In genomic region chr22:43749473-43749872, GRCh38 we compare ENCODE assay signal across 28 cellular contexts.
"Had no signal": no experiment of that assay in that cellular context is flagged by ENCODE, and none has a peak within 500 bp of the region (broad histone marks: within the 10 kb centered on the region; RNA-seq: fewer than 3 reads in every experiment).

No MANE protein-coding gene starts in this region.

- DNase-seq: activated CD4-positive, alpha-beta memory T cell treated with anti-CD3 and anti-CD28 coated beads, Interleukin-2, amount 10 ng/mL, durations not matched to agents 7 days and 5 days; activated CD4-positive, alpha-beta T cell treated with anti-CD3 and anti-CD28 coated beads for 1 hour; activated CD4-positive, alpha-beta T cell treated with anti-CD3 and anti-CD28 coated beads for 4 hours; activated CD4-positive, alpha-beta T cell treated with anti-CD3 and anti-CD28 coated beads, Interleukin-2, amount 10 ng/mL, durations not matched to agents 7 days and 5 days; activated CD4-positive, alpha-beta T cell treated with anti-CD3 and anti-CD28 coated beads, Interleukin-2, amount 50 U/mL, for 4 hours; activated effector memory CD4-positive, alpha-beta T cell treated with anti-CD3 and anti-CD28 coated beads, Interleukin-2, amount 50 U/mL, for 16 hours; activated naive CD4-positive, alpha-beta T cell; activated naive CD4-positive, alpha-beta T cell treated with anti-CD3 and anti-CD28 coated beads, Interleukin-2, amount 10 ng/mL, durations not matched to agents 7 days and 5 days; activated naive CD8-positive, alpha-beta T cell treated with anti-CD3 and anti-CD28 coated beads, Interleukin-2, amount 10 ng/mL, durations not matched to agents 7 days and 5 days; activated T-cell treated with anti-CD3 and anti-CD28 coated beads, Interleukin-2, amount 50 U/mL, for 1 hour; activated T-cell treated with anti-CD3 and anti-CD28 coated beads, Interleukin-2, amount 50 U/mL, for 48 hours; central memory CD4-positive, alpha-beta T cell; cerebellar nuclear complex; colonic mucosa; effector CD8-positive, alpha-beta T cell; foreskin keratinocyte; heart right ventricle; T-helper 2 cell had no signal

- H3K9me3 Mint-ChIP-seq: activated CD4-positive, alpha-beta memory T cell treated with anti-CD3 and anti-CD28 coated beads, Interleukin-2, amount 10 ng/mL, durations not matched to agents 7 days and 5 days; activated CD4-positive, alpha-beta T cell treated with anti-CD3 and anti-CD28 coated beads, Interleukin-2, amount 10 ng/mL, durations not matched to agents 7 days and 5 days; activated naive CD4-positive, alpha-beta T cell treated with anti-CD3 and anti-CD28 coated beads, Interleukin-2, amount 10 ng/mL, durations not matched to agents 7 days and 5 days; activated naive CD4-positive, alpha-beta T cell treated with anti-CD3 and anti-CD28 coated beads, Interleukin-2, amount 50 U/mL, for 72 hours; activated naive CD8-positive, alpha-beta T cell treated with anti-CD3 and anti-CD28 coated beads, Interleukin-2, amount 10 ng/mL, durations not matched to agents 7 days and 5 days; activated T-helper 1 cell treated with anti-CD3 and anti-CD28 coated beads, Interleukin-12 subunit alpha, Interleukin-12 subunit beta, Interleukin-2, Interleukin-4 antibody, amounts not matched to agents 30 ng/mL and 10 ng/mL and 1 ng/mL, durations not matched to agents 14 hours and 24 hours and 36 hours; activated T-helper 2 cell treated with anti-CD3 and anti-CD28 coated beads, Interferon-gamma antibody, Interleukin-2, Interleukin-4, amounts not matched to agents 10 μg/mL and 5 μg/mL and 100 μg/mL, durations not matched to agents 14 hours and 24 hours and 36 hours; brain had no signal

- H3K4me2 ChIP-seq: hepatocyte had no signal

- H3K4me1 Mint-ChIP-seq: activated CD4-positive, alpha-beta memory T cell treated with anti-CD3 and anti-CD28 coated beads, Interleukin-2, amount 10 ng/mL, durations not matched to agents 7 days and 5 days; activated CD4-positive, alpha-beta T cell treated with anti-CD3 and anti-CD28 coated beads, Interleukin-2, amount 10 ng/mL, durations not matched to agents 7 days and 5 days; activated naive CD4-positive, alpha-beta T cell treated with anti-CD3 and anti-CD28 coated beads, Interleukin-2, amount 10 ng/mL, durations not matched to agents 7 days and 5 days; activated naive CD8-positive, alpha-beta T cell treated with anti-CD3 and anti-CD28 coated beads, Interleukin-2, amount 10 ng/mL, durations not matched to agents 7 days and 5 days had no signal

- H3K4me1 ChIP-seq: ascending aorta, breast epithelium, colonic mucosa, foreskin keratinocyte had no signal

- H3K27ac Mint-ChIP-seq: activated CD4-positive, alpha-beta memory T cell treated with anti-CD3 and anti-CD28 coated beads, Interleukin-2, amount 10 ng/mL, durations not matched to agents 7 days and 5 days; activated CD4-positive, alpha-beta T cell treated with anti-CD3 and anti-CD28 coated beads, Interleukin-2, amount 10 ng/mL, durations not matched to agents 7 days and 5 days; activated naive CD4-positive, alpha-beta T cell treated with anti-CD3 and anti-CD28 coated beads, Interleukin-2, amount 10 ng/mL, durations not matched to agents 7 days and 5 days; activated naive CD4-positive, alpha-beta T cell treated with anti-CD3 and anti-CD28 coated beads, Interleukin-2, amount 50 U/mL, for 72 hours; activated naive CD8-positive, alpha-beta T cell treated with anti-CD3 and anti-CD28 coated beads, Interleukin-2, amount 10 ng/mL, durations not matched to agents 7 days and 5 days; activated T-helper 1 cell treated with anti-CD3 and anti-CD28 coated beads, Interleukin-12 subunit alpha, Interleukin-12 subunit beta, Interleukin-2, Interleukin-4 antibody, amounts not matched to agents 30 ng/mL and 10 ng/mL and 1 ng/mL, durations not matched to agents 14 hours and 24 hours and 36 hours; activated T-helper 2 cell treated with anti-CD3 and anti-CD28 coated beads, Interferon-gamma antibody, Interleukin-2, Interleukin-4, amounts not matched to agents 10 μg/mL and 5 μg/mL and 100 μg/mL, durations not matched to agents 14 hours and 24 hours and 36 hours had no signal

- ATAC-seq: activated naive CD4-positive, alpha-beta T cell treated with anti-CD3 and anti-CD28 coated beads, Interleukin-2, amount 50 U/mL, for 72 hours; esophagus mucosa; foreskin keratinocyte; gastroesophageal sphincter; heart right ventricle had no signal

- H3K79me2 ChIP-seq: hepatocyte had no signal

- H3K4me3 ChIP-seq: ascending aorta, breast epithelium, cardiac muscle cell, colonic mucosa, gastroesophageal sphincter, heart right ventricle, hepatocyte had no signal

- H3K27ac ChIP-seq: ascending aorta, breast epithelium, cardiac muscle cell, colonic mucosa, foreskin keratinocyte, gastroesophageal sphincter, heart right ventricle, hepatocyte had no signal

- H2AFZ ChIP-seq: hepatocyte had no signal

- H3K9me3 ChIP-seq: ascending aorta, breast epithelium, colonic mucosa, gastroesophageal sphincter, heart right ventricle had no signal

- H3K4me3 Mint-ChIP-seq: activated CD4-positive, alpha-beta memory T cell treated with anti-CD3 and anti-CD28 coated beads, Interleukin-2, amount 10 ng/mL, durations not matched to agents 7 days and 5 days; activated CD4-positive, alpha-beta T cell treated with anti-CD3 and anti-CD28 coated beads, Interleukin-2, amount 10 ng/mL, durations not matched to agents 7 days and 5 days; activated naive CD4-positive, alpha-beta T cell treated with anti-CD3 and anti-CD28 coated beads, Interleukin-2, amount 10 ng/mL, durations not matched to agents 7 days and 5 days; activated naive CD8-positive, alpha-beta T cell treated with anti-CD3 and anti-CD28 coated beads, Interleukin-2, amount 10 ng/mL, durations not matched to agents 7 days and 5 days; activated T-helper 1 cell treated with anti-CD3 and anti-CD28 coated beads, Interleukin-12 subunit alpha, Interleukin-12 subunit beta, Interleukin-2, Interleukin-4 antibody, amounts not matched to agents 30 ng/mL and 10 ng/mL and 1 ng/mL, durations not matched to agents 14 hours and 24 hours and 36 hours; brain had no signal

- H3K36me3 ChIP-seq: ascending aorta, breast epithelium, cardiac muscle cell, colonic mucosa, gastroesophageal sphincter, heart right ventricle had no signal

- H3K27me3 ChIP-seq: ascending aorta, breast epithelium, cardiac muscle cell, colonic mucosa, gastroesophageal sphincter, heart right ventricle, hepatocyte had no signal

- H3K36me3 Mint-ChIP-seq: activated naive CD4-positive, alpha-beta T cell treated with anti-CD3 and anti-CD28 coated beads, Interleukin-2, amount 10 ng/mL, durations not matched to agents 7 days and 5 days; activated naive CD4-positive, alpha-beta T cell treated with anti-CD3 and anti-CD28 coated beads, Interleukin-2, amount 50 U/mL, for 72 hours; activated naive CD8-positive, alpha-beta T cell treated with anti-CD3 and anti-CD28 coated beads, Interleukin-2, amount 10 ng/mL, durations not matched to agents 7 days and 5 days; brain had no signal
